28 cellular contexts compared by ENCODE assay signal in genomic region chr12:48018618-48018995, GRCh38. TPM values are rescaled to one million over a fixed set of nuclear protein-coding genes. Genes with fewer than 3 reads are reported as not detected.
A peak's percentile ranks its signal among the peaks of the same experiment; 100 is the strongest.
DNase-seq lines count a peak whose midpoint lies in the region; ATAC-seq, FAIRE-seq and TF ChIP-seq lines count a peak whose summit lies in the region.
"Had no signal": no experiment of that assay in that cellular context is flagged by ENCODE, and none has a peak within 500 bp of the region (broad histone marks: within the 10 kb centered on the region; RNA-seq: fewer than 3 reads in every experiment).

No MANE protein-coding gene starts in this region.

- no peak overlapping the region for H3K4me3 Mint-ChIP-seq in glutamatergic neuron (ENCODE audit: unreplicated experiment)
- H3K4me3 Mint-ChIP-seq: CD4-positive, alpha-beta memory T cell; CD4-positive, CD25-positive, alpha-beta regulatory T cell; CD8-positive, alpha-beta memory T cell had no signal

- H3K79me1 ChIP-seq in H1 (ENCODE audit: low read depth, low read length): no peaks in the 10 kb centered on the region

- no peak for TF ChIP-seq EP300 in H1 (IDR thresholded peaks at IDR 0.05; ENCODE audit: borderline replicate concordance in 1 of 2, low read depth in 2 of 2, low read length in 2 of 2)

- H3K4me1 Mint-ChIP-seq in glutamatergic neuron (ENCODE audit: low read depth, unreplicated experiment): peaks cover 2% of the 10 kb centered on the region
- H3K4me1 Mint-ChIP-seq: CD14-positive monocyte; CD4-positive, alpha-beta memory T cell; CD4-positive, CD25-positive, alpha-beta regulatory T cell; CD8-positive, alpha-beta memory T cell had no signal

- H3K4ac ChIP-seq in H1 (replicated peaks; ENCODE audit: insufficient read length, low read depth, low read length): no peak overlapping the region

- H4K8ac ChIP-seq in H1 (ENCODE audit: extremely low read depth, insufficient read depth, low read length): no peak overlapping the region

- BruUV-seq in PC-3 (replicated peaks; lab: Mats Ljungman, UMichigan): no TSS peak

- H3K27me3 Mint-ChIP-seq in glutamatergic neuron (ENCODE audit: unreplicated experiment): peaks cover 24% of the 10 kb centered on the region

- H3K4me1 ChIP-seq in H1 (replicated peaks in 1 of 4; ENCODE audit: control insufficient read depth in 3 of 4, insufficient read depth in 4 of 4, low read length in 3 of 4): peaks cover 6 to 9% (median 7%) of the 10 kb centered on the region in 4 experiments
- H3K4me1 ChIP-seq in PC-3 (ENCODE audit: insufficient read depth, low read length): peaks cover 26% of the 10 kb centered on the region
- H3K4me1 ChIP-seq: BE2C, BLaER1 had no signal

- H3K23ac ChIP-seq in H1 (ENCODE audit: insufficient read length): no peak overlapping the region

- H3K4me2 ChIP-seq in H1 (ENCODE audit: insufficient read depth in 1 of 2, low read depth in 2 of 2, low read length in 2 of 2): no peak overlapping the region
- no peak overlapping the region for H3K4me2 ChIP-seq in PC-3 (ENCODE audit: low read length)
- H3K4me2 ChIP-seq: BLaER1 had no signal

- no peak overlapping the region for H3K18ac ChIP-seq in H1 (ENCODE audit: extremely low read depth, low read length)

- no peak overlapping the region for H2BK15ac ChIP-seq in H1 (ENCODE audit: low read length)

- H2BK5ac ChIP-seq in H1 (ENCODE audit: low read depth, low read length): no peak overlapping the region

- H3F3A ChIP-seq in PC-3 (ENCODE audit: low read length, unreplicated experiment): peaks cover 5% of the 10 kb centered on the region

- H2BK20ac ChIP-seq in H1 (ENCODE audit: low read length): no peak overlapping the region

- no peaks in the 10 kb centered on the region for H3K36me3 Mint-ChIP-seq in glutamatergic neuron (ENCODE audit: unreplicated experiment)
- H3K36me3 Mint-ChIP-seq: CD14-positive monocyte; CD4-positive, alpha-beta memory T cell; CD4-positive, CD25-positive, alpha-beta regulatory T cell; CD8-positive, alpha-beta memory T cell had no signal

- H4K91ac ChIP-seq in H1 (replicated peaks; ENCODE audit: insufficient read length, low read length): no peak overlapping the region

- DNase-seq in activated effector memory CD4-positive, alpha-beta T cell treated with anti-CD3 and anti-CD28 coated beads, Interleukin-2, amount 50 U/mL, for 16 hours: peak; percentile 2
- no peak for DNase-seq in activated effector memory CD4-positive, alpha-beta T cell treated with Interleukin-2 at 50 U/mL for 16 hours
- DNase-seq in H1 (ENCODE audit: low read depth in 1 of 2, low spot score in 2 of 2): no peak
- DNase-seq in islet precursor cell: peak; percentile 18
- DNase-seq in glutamatergic neuron: no peak
- DNase-seq in PC-3: no peak
- DNase-seq: 8988T; ACHN; BE2C; C1 segment of cervical spinal cord; CD4-positive, alpha-beta memory T cell; CD4-positive, CD25-positive, alpha-beta regulatory T cell; CD8-positive, alpha-beta memory T cell; COR-L47; DMS 273 treated with DMSO at 0.1 percent for 48 hours; DMS153; DMS53; DMS79; DND-41; EL; GDM1 had no signal

- no peak overlapping the region for H2AK5ac ChIP-seq in H1 (ENCODE audit: low read depth, low read length)

- H3K36me3 ChIP-seq in H1 (ENCODE audit: control insufficient read depth in 2 of 4, insufficient read depth in 4 of 4, low read length in 3 of 4): no peaks in the 10 kb centered on the region
- no peaks in the 10 kb centered on the region for H3K36me3 ChIP-seq in PC-3 (ENCODE audit: low read depth, low read length)
- H3K36me3 ChIP-seq: BE2C, BLaER1 had no signal

- TF ChIP-seq POLR2A in H1 (IDR thresholded peaks at IDR 0.05; ENCODE audit: control extremely low read depth in 1 of 2, low read depth in 2 of 2, low read length in 2 of 2): no peak

- H3K9ac ChIP-seq in H1 (replicated peaks in 1 of 4; ENCODE audit: extremely low read depth in 1 of 4, low read depth in 3 of 4, low read length in 3 of 4): no peak overlapping the region
- H3K9ac ChIP-seq in PC-3 (ENCODE audit: low read length): no peak overlapping the region
- H3K9ac ChIP-seq: BLaER1 had no signal

- H2AFZ ChIP-seq in H1 (ENCODE audit: low read length) (no peak overlapping the region), PC-3 (ENCODE audit: low read length) (no peak overlapping the region)

- no peak for TF ChIP-seq RAD21 in H1 (IDR thresholded peaks at IDR 0.05 in 1 of 2, conservative IDR thresholded peaks at IDR 0.05 in 1 of 2; ENCODE audit: low read depth in 2 of 2, low read length in 2 of 2)

- H2BK12ac ChIP-seq in H1 (ENCODE audit: low read depth, low read length): no peak overlapping the region

- no peak overlapping the region for H3K14ac ChIP-seq in H1 (ENCODE audit: insufficient read length)

- WGBS in H1 (ENCODE audit: extremely low coverage in 1 of 2, insufficient coverage in 1 of 2, insufficient read length in 1 of 2, insufficient replicate concordance in 2 of 2, low coverage in 1 of 2, low lambda C conversion rate in 2 of 2, missing lambda C conversion rate in 1 of 2), 2 experiments: 58% methylated on average over 4 of the region's 4 CpGs; no CpG with 5 or more reads in 1 of the 2 experiments

- peaks cover 6% of the 10 kb centered on the region for H3K9me3 Mint-ChIP-seq in glutamatergic neuron (ENCODE audit: unreplicated experiment)
- H3K9me3 Mint-ChIP-seq: CD14-positive monocyte; CD4-positive, alpha-beta memory T cell; CD4-positive, CD25-positive, alpha-beta regulatory T cell; CD8-positive, alpha-beta memory T cell had no signal

- TF ChIP-seq CTCF in H1 (IDR thresholded peaks at IDR 0.05; ENCODE audit: control extremely low read depth in 1 of 3, insufficient read depth in 1 of 3, low read depth in 1 of 3, low read length in 3 of 3) (no peak), glutamatergic neuron (IDR thresholded peaks at IDR 0.05; ENCODE audit: partially characterized antibody, unreplicated experiment) (no peak), PC-3 (conservative IDR thresholded peaks at IDR 0.05; ENCODE audit: low read depth, low read length) (no peak)

- no peak for FAIRE-seq in H1 (lab: Jason Lieb, UNC)
- FAIRE-seq: A204.1, GM12878, GM12892, GM18507 had no signal

- ATAC-seq in PC-3: no peak
- ATAC-seq: GM12878 had no signal

- H3K27ac ChIP-seq in H1 (ENCODE audit: low read depth, low read length) (no peak overlapping the region), PC-3 (ENCODE audit: low read length) (no peak overlapping the region)
- H3K27ac ChIP-seq: BLaER1 had no signal

- H3K27me3 ChIP-seq in H1 (replicated peaks in 1 of 4; ENCODE audit: control insufficient read depth in 3 of 4, extremely low read depth in 1 of 4, insufficient read depth in 3 of 4, low read length in 3 of 4) (peaks cover 85 to 98% (median 97%) of the 10 kb centered on the region in 4 experiments), PC-3 (ENCODE audit: low read length) (no peaks in the 10 kb centered on the region)
- H3K27me3 ChIP-seq: BLaER1 had no signal

- H3K23me2 ChIP-seq in H1 (ENCODE audit: low read depth, low read length): no peaks in the 10 kb centered on the region

- CTCF ChIA-PET in H1 (lab: Charles Lee; ENCODE audit: partially characterized antibody): interaction anchor here (0.7 to 4.8 kb wide), 5 partner anchors 10 to 43 kb away, joined by 3 to 21 read pairs (median 3); partner anchors contain the start of gene COL2A1
- CTCF ChIA-PET in PC-3 (lab: Charles Lee): no interaction called here

- POLR2A ChIA-PET in H1 (lab: Charles Lee; ENCODE audit: partially characterized antibody) (interaction anchor here (1.6 kb wide), 1 partner anchor 20 kb away, joined by 4 read pairs; no protein-coding TSS in a partner anchor), PC-3 (lab: Charles Lee; ENCODE audit: unreplicated experiment) (no interaction called here)

- no peak overlapping the region for H4K5ac ChIP-seq in H1 (ENCODE audit: insufficient read length, low read depth, low read length)

- no peaks in the 10 kb centered on the region for H3K9me3 ChIP-seq in H1 (ENCODE audit: insufficient read depth in 2 of 2, low read depth in 1 of 2, low read length in 1 of 2)
- H3K9me3 ChIP-seq in PC-3 (ENCODE audit: low read length): no peaks in the 10 kb centered on the region
- H3K9me3 ChIP-seq: BE2C, BLaER1 had no signal

- no peak overlapping the region for H3K27ac Mint-ChIP-seq in glutamatergic neuron (ENCODE audit: unreplicated experiment)
- H3K27ac Mint-ChIP-seq: CD14-positive monocyte; CD4-positive, alpha-beta memory T cell; CD8-positive, alpha-beta memory T cell had no signal

- no peak overlapping the region for H3K56ac ChIP-seq in H1 (replicated peaks; ENCODE audit: insufficient read length, low read depth, low read length)

- peaks cover 7 to 13% of the 10 kb centered on the region in 2 experiments for H4K20me1 ChIP-seq in H1 (replicated peaks in 1 of 2; ENCODE audit: control insufficient read depth in 1 of 2, insufficient read depth in 2 of 2, low read length in 2 of 2)
- H4K20me1 ChIP-seq in PC-3 (ENCODE audit: low read length): no peaks in the 10 kb centered on the region
- H4K20me1 ChIP-seq: BLaER1 had no signal

- H3K79me2 ChIP-seq in H1 (ENCODE audit: control insufficient read depth in 1 of 2, insufficient read depth in 2 of 2, low read length in 2 of 2) (no peaks in the 10 kb centered on the region), PC-3 (ENCODE audit: low read length) (no peaks in the 10 kb centered on the region)

- no peak overlapping the region for H2BK120ac ChIP-seq in H1 (replicated peaks; ENCODE audit: low read depth, low read length)

- H3K4me3 ChIP-seq in H1 (ENCODE audit: extremely low read depth in 1 of 4, insufficient read depth in 2 of 4, low read depth in 3 of 4, low read length in 4 of 4) (no peak overlapping the region), PC-3 (ENCODE audit: low read length) (no peak overlapping the region)
- H3K4me3 ChIP-seq: BLaER1, GM12878 had no signal

- intact Hi-C loops in PC-3 (cut with micrococcal nuclease): no loop called here

- H3K9me2 ChIP-seq in PC-3 (replicated peaks; ENCODE audit: low read length): no peaks in the 10 kb centered on the region

RNA-seq across cellular contexts. Expression of gene COL2A1, which starts 14.3 kb away (rescaled TPM):
- 11.7 and 14.6 TPM in 2 replicates for total RNA-seq in H1 (2021; fragmentation: NEBNext Ultra II Directional; extraction: Animal tissue kit (Norgen Biotek cat#: 25700))
- 4.2 and 8.8 TPM in 2 replicates for polyA plus RNA-seq in H1 (2011; rRNA removed)
- polyA plus RNA-seq in H1 (2011; cell fraction: cytosol; rRNA removed): 6.4 TPM
- polyA plus RNA-seq in H1 (2011; cell fraction: nucleus; rRNA removed): 34.3 TPM
- 7.3 to 9.9 TPM (median 8.3 TPM) in 4 replicates for polyA plus RNA-seq in H1 (2012, experiment 1 of 2)
- polyA plus RNA-seq in H1 (2012, experiment 2 of 2): 8.6 TPM
- 10.3 TPM for polyA plus RNA-seq in H1 (2013, experiment 1 of 2)
- 8.7 TPM for polyA plus RNA-seq in H1 (2013, experiment 2 of 2)
- 2.9 and 5.7 TPM in 2 replicates for polyA minus RNA-seq in H1 (2011; rRNA and poly(A)+ RNA removed)
- polyA minus RNA-seq in H1 (2011; cell fraction: cytosol; rRNA and poly(A)+ RNA removed): 7.3 TPM
- 7.9 TPM for polyA minus RNA-seq in H1 (2011; cell fraction: nucleus; rRNA and poly(A)+ RNA removed)
- 0.34 TPM for total RNA-seq in glutamatergic neuron (ENCODE audit: unreplicated experiment)
- total RNA-seq in PC-3 (2014; rRNA removed): 6.7 TPM in 2 replicates
- total RNA-seq: CD4-positive, alpha-beta memory T cell; CD4-positive, CD25-positive, alpha-beta regulatory T cell; CD8-positive, alpha-beta memory T cell had no signal
- polyA plus RNA-seq: AG04450; CD14-positive monocyte; CD4-positive, alpha-beta memory T cell; CD4-positive, CD25-positive, alpha-beta regulatory T cell; CD8-positive, alpha-beta memory T cell had no signal

RNA-seq across cellular contexts. Expression of gene TMEM106C, which starts 55.2 kb away (rescaled TPM):
- 36.6 and 37.0 TPM in 2 replicates for total RNA-seq in H1 (2021; fragmentation: NEBNext Ultra II Directional; extraction: Animal tissue kit (Norgen Biotek cat#: 25700))
- 35.7 and 45.3 TPM in 2 replicates for polyA plus RNA-seq in H1 (2011; rRNA removed)
- polyA plus RNA-seq in H1 (2011; cell fraction: cytosol; rRNA removed): 50.0 TPM
- polyA plus RNA-seq in H1 (2011; cell fraction: nucleus; rRNA removed): 47.3 TPM
- polyA plus RNA-seq in H1 (2012, experiment 1 of 2): 30.0 to 40.7 TPM (median 38.1 TPM) in 4 replicates
- 22.3 TPM for polyA plus RNA-seq in H1 (2012, experiment 2 of 2)
- polyA plus RNA-seq in H1 (2013, experiment 1 of 2): 29.9 TPM
- polyA plus RNA-seq in H1 (2013, experiment 2 of 2): 32.5 TPM
- 64.9 and 98.9 TPM in 2 replicates for polyA minus RNA-seq in H1 (2011; rRNA and poly(A)+ RNA removed)
- polyA minus RNA-seq in H1 (2011; cell fraction: cytosol; rRNA and poly(A)+ RNA removed): 23.5 TPM
- polyA minus RNA-seq in H1 (2011; cell fraction: nucleus; rRNA and poly(A)+ RNA removed): 34.8 TPM
- 24.0 TPM for total RNA-seq in glutamatergic neuron (ENCODE audit: unreplicated experiment)
- total RNA-seq in PC-3 (2014; rRNA removed): 114 and 166 TPM in 2 replicates

Comparison
In these comparisons a context has a peak if more than half of its experiments do, and no peak if none do; other contexts are left out.
1. DNase-seq: peak in activated effector memory CD4-positive, alpha-beta T cell treated with anti-CD3 and anti-CD28 coated beads, Interleukin-2, amount 50 U/mL, for 16 hours (single experiment) and islet precursor cell (single experiment); none in activated effector memory CD4-positive, alpha-beta T cell treated with Interleukin-2 at 50 U/mL for 16 hours (single experiment), H1 (0 of 2), glutamatergic neuron (single experiment) and PC-3 (single experiment).